In genomic region chr4:141413366-141413765, GRCh38 we compare ENCODE assay signal across 33 cellular contexts.
"Had no signal": no experiment of that assay in that cellular context is flagged by ENCODE, and none has a peak within 500 bp of the region (broad histone marks: within the 10 kb centered on the region; RNA-seq: fewer than 3 reads in every experiment).

No MANE protein-coding gene starts in this region.

- H3K9me3 ChIP-seq: adrenal gland, body of pancreas, breast epithelium had no signal

- H3K4me3 ChIP-seq: adrenal gland, body of pancreas, breast epithelium had no signal

- H3K27me3 Mint-ChIP-seq: activated B cell treated with CpG ODN at 0.5 μM for 24 hours; activated CD4-positive, alpha-beta memory T cell treated with anti-CD3 and anti-CD28 coated beads, Interleukin-2, amount 10 ng/mL, durations not matched to agents 7 days and 5 days; activated CD4-positive, alpha-beta T cell treated with anti-CD3 and anti-CD28 coated beads for 36 hours; activated CD8-positive, alpha-beta memory T cell treated with anti-CD3 and anti-CD28 coated beads, Interleukin-2, amount 10 ng/mL, durations not matched to agents 7 days and 5 days; activated naive CD4-positive, alpha-beta T cell treated with anti-CD3 and anti-CD28 coated beads, Interleukin-2, amount 10 ng/mL, durations not matched to agents 7 days and 5 days; activated naive CD8-positive, alpha-beta T cell treated with anti-CD3 and anti-CD28 coated beads for 36 hours; activated T-cell treated with anti-CD3 and anti-CD28 coated beads, Interleukin-2, amount 50 U/mL, for 24 hours had no signal

- H3K27me3 ChIP-seq: adrenal gland, body of pancreas, brain microvascular endothelial cell, breast epithelium had no signal

- H3K27ac Mint-ChIP-seq: activated B cell treated with CpG ODN at 0.5 μM for 24 hours; activated CD4-positive, alpha-beta memory T cell treated with anti-CD3 and anti-CD28 coated beads, Interleukin-2, amount 10 ng/mL, durations not matched to agents 7 days and 5 days; activated CD4-positive, alpha-beta T cell treated with anti-CD3 and anti-CD28 coated beads for 36 hours; activated CD4-positive, alpha-beta T cell treated with anti-CD3 and anti-CD28 coated beads, Interleukin-2, amount 10 ng/mL, durations not matched to agents 7 days and 5 days; activated CD8-positive, alpha-beta memory T cell treated with anti-CD3 and anti-CD28 coated beads, Interleukin-2, amount 10 ng/mL, durations not matched to agents 7 days and 5 days; activated CD8-positive, alpha-beta T cell treated with anti-CD3 and anti-CD28 coated beads, Interleukin-2, amount 10 ng/mL, durations not matched to agents 7 days and 5 days; activated naive CD4-positive, alpha-beta T cell treated with anti-CD3 and anti-CD28 coated beads, Interleukin-2, amount 10 ng/mL, durations not matched to agents 7 days and 5 days; activated naive CD4-positive, alpha-beta T cell treated with anti-CD3 and anti-CD28 coated beads, Interleukin-2, amount 50 U/mL, for 72 hours; activated naive CD8-positive, alpha-beta T cell treated with anti-CD3 and anti-CD28 coated beads for 36 hours; activated T-cell treated with anti-CD3 and anti-CD28 coated beads, Interleukin-2, amount 50 U/mL, for 24 hours; activated T-helper 2 cell treated with anti-CD3 and anti-CD28 coated beads, Interferon-gamma antibody, Interleukin-2, Interleukin-4, amounts not matched to agents 10 μg/mL and 5 μg/mL and 100 μg/mL, durations not matched to agents 14 hours and 24 hours and 36 hours; T-helper 1 cell treated with Interleukin-12 subunit alpha and Interleukin-12 subunit beta and Interleukin-4 antibody, amounts not matched to agents 30 μg/mL and 1 μg/mL, for 36 hours; T-helper 2 cell treated with Interferon-gamma antibody and Interleukin-4, amounts not matched to agents 5 μg/mL and 100 μg/mL, for 36 hours had no signal

- H3K4me1 ChIP-seq: adrenal gland, body of pancreas, breast epithelium had no signal

- H3K27ac ChIP-seq: adrenal gland, body of pancreas, brain microvascular endothelial cell, breast epithelium, VCaP had no signal

- ATAC-seq: activated CD4-positive, alpha-beta T cell treated with anti-CD3 and anti-CD28 coated beads for 36 hours; activated CD8-positive, alpha-beta memory T cell treated with anti-CD3 and anti-CD28 coated beads, Interleukin-2, amount 10 ng/mL, durations not matched to agents 7 days and 5 days; activated CD8-positive, alpha-beta T cell treated with anti-CD3 and anti-CD28 coated beads, Interleukin-2, amount 10 ng/mL, durations not matched to agents 7 days and 5 days; activated naive CD4-positive, alpha-beta T cell treated with anti-CD3 and anti-CD28 coated beads, Interleukin-2, amount 50 U/mL, for 72 hours; body of pancreas had no signal

- H3K9me3 Mint-ChIP-seq: activated B cell treated with CpG ODN at 0.5 μM for 24 hours; activated CD4-positive, alpha-beta memory T cell treated with anti-CD3 and anti-CD28 coated beads, Interleukin-2, amount 10 ng/mL, durations not matched to agents 7 days and 5 days; activated CD4-positive, alpha-beta T cell treated with anti-CD3 and anti-CD28 coated beads, Interleukin-2, amount 10 ng/mL, durations not matched to agents 7 days and 5 days; activated naive CD4-positive, alpha-beta T cell treated with anti-CD3 and anti-CD28 coated beads, Interleukin-2, amount 10 ng/mL, durations not matched to agents 7 days and 5 days; activated naive CD8-positive, alpha-beta T cell treated with anti-CD3 and anti-CD28 coated beads for 36 hours; activated T-cell treated with anti-CD3 and anti-CD28 coated beads, Interleukin-2, amount 50 U/mL, for 24 hours; activated T-helper 2 cell treated with anti-CD3 and anti-CD28 coated beads, Interferon-gamma antibody, Interleukin-2, Interleukin-4, amounts not matched to agents 10 μg/mL and 5 μg/mL and 100 μg/mL, durations not matched to agents 14 hours and 24 hours and 36 hours; T-helper 1 cell treated with Interleukin-12 subunit alpha and Interleukin-12 subunit beta and Interleukin-4 antibody, amounts not matched to agents 30 μg/mL and 1 μg/mL, for 36 hours; T-helper 2 cell treated with Interferon-gamma antibody and Interleukin-4, amounts not matched to agents 5 μg/mL and 100 μg/mL, for 36 hours had no signal

- H3K36me3 ChIP-seq: adrenal gland, brain microvascular endothelial cell, breast epithelium had no signal

- H3K4me1 Mint-ChIP-seq: activated B cell treated with CpG ODN at 0.5 μM for 24 hours; activated CD4-positive, alpha-beta memory T cell treated with anti-CD3 and anti-CD28 coated beads, Interleukin-2, amount 10 ng/mL, durations not matched to agents 7 days and 5 days; activated CD4-positive, alpha-beta T cell treated with anti-CD3 and anti-CD28 coated beads for 36 hours; activated CD4-positive, alpha-beta T cell treated with anti-CD3 and anti-CD28 coated beads, Interleukin-2, amount 10 ng/mL, durations not matched to agents 7 days and 5 days; activated CD8-positive, alpha-beta memory T cell treated with anti-CD3 and anti-CD28 coated beads, Interleukin-2, amount 10 ng/mL, durations not matched to agents 7 days and 5 days; activated naive CD4-positive, alpha-beta T cell treated with anti-CD3 and anti-CD28 coated beads, Interleukin-2, amount 10 ng/mL, durations not matched to agents 7 days and 5 days; activated naive CD8-positive, alpha-beta T cell treated with anti-CD3 and anti-CD28 coated beads for 36 hours had no signal

- H3K4me3 Mint-ChIP-seq: activated B cell treated with CpG ODN at 0.5 μM for 24 hours; activated CD4-positive, alpha-beta memory T cell treated with anti-CD3 and anti-CD28 coated beads, Interleukin-2, amount 10 ng/mL, durations not matched to agents 7 days and 5 days; activated CD4-positive, alpha-beta T cell treated with anti-CD3 and anti-CD28 coated beads for 36 hours; activated CD4-positive, alpha-beta T cell treated with anti-CD3 and anti-CD28 coated beads, Interleukin-2, amount 10 ng/mL, durations not matched to agents 7 days and 5 days; activated CD8-positive, alpha-beta memory T cell treated with anti-CD3 and anti-CD28 coated beads, Interleukin-2, amount 10 ng/mL, durations not matched to agents 7 days and 5 days; activated CD8-positive, alpha-beta T cell treated with anti-CD3 and anti-CD28 coated beads, Interleukin-2, amount 10 ng/mL, durations not matched to agents 7 days and 5 days; activated naive CD4-positive, alpha-beta T cell treated with anti-CD3 and anti-CD28 coated beads, Interleukin-2, amount 10 ng/mL, durations not matched to agents 7 days and 5 days; activated naive CD8-positive, alpha-beta T cell treated with anti-CD3 and anti-CD28 coated beads for 36 hours; activated T-cell treated with anti-CD3 and anti-CD28 coated beads, Interleukin-2, amount 50 U/mL, for 24 hours; T-helper 1 cell treated with Interleukin-12 subunit alpha and Interleukin-12 subunit beta and Interleukin-4 antibody, amounts not matched to agents 30 μg/mL and 1 μg/mL, for 36 hours; T-helper 2 cell treated with Interferon-gamma antibody and Interleukin-4, amounts not matched to agents 5 μg/mL and 100 μg/mL, for 36 hours had no signal

- DNase-seq: activated B cell treated with CpG ODN at 0.5 μM for 24 hours; activated CD4-positive, alpha-beta memory T cell treated with anti-CD3 and anti-CD28 coated beads, Interleukin-2, amount 10 ng/mL, durations not matched to agents 7 days and 5 days; activated CD4-positive, alpha-beta T cell treated with anti-CD3 and anti-CD28 coated beads for 36 hours; activated CD4-positive, alpha-beta T cell treated with anti-CD3 and anti-CD28 coated beads for 48 hours; activated CD4-positive, alpha-beta T cell treated with anti-CD3 and anti-CD28 coated beads, Interleukin-2, amount 10 ng/mL, durations not matched to agents 7 days and 5 days; activated CD4-positive, alpha-beta T cell treated with anti-CD3 and anti-CD28 coated beads, Interleukin-2, amount 50 U/mL, for 48 hours; activated CD4-positive, CD25-positive, alpha-beta regulatory T cell treated with anti-CD3 and anti-CD28 coated beads, Interleukin-2, amount 50 U/mL, for 72 hours; activated CD8-positive, alpha-beta memory T cell treated with anti-CD3 and anti-CD28 coated beads for 24 hours; activated CD8-positive, alpha-beta memory T cell treated with anti-CD3 and anti-CD28 coated beads, Interleukin-2, amount 10 ng/mL, durations not matched to agents 7 days and 5 days; activated CD8-positive, alpha-beta memory T cell treated with anti-CD3 and anti-CD28 coated beads, Interleukin-2, amount 50 U/mL, for 48 hours; activated CD8-positive, alpha-beta T cell treated with anti-CD3 and anti-CD28 coated beads, Interleukin-2, amount 10 ng/mL, durations not matched to agents 7 days and 5 days; activated effector memory CD4-positive, alpha-beta T cell treated with Interleukin-2 at 50 U/mL for 16 hours; activated gamma-delta T cell; activated naive CD4-positive, alpha-beta T cell treated with anti-CD3 and anti-CD28 coated beads, Interleukin-2, amount 10 ng/mL, durations not matched to agents 7 days and 5 days; activated naive CD4-positive, alpha-beta T cell treated with Interleukin-2 at 50 U/mL for 16 hours; activated naive CD8-positive, alpha-beta T cell treated with anti-CD3 and anti-CD28 coated beads for 36 hours; activated T-cell treated with anti-CD3 and anti-CD28 coated beads, Interleukin-2, amount 50 U/mL, for 24 hours; activated T-cell treated with anti-CD3 and anti-CD28 coated beads, Interleukin-2, amount 50 U/mL, for 48 hours; adrenal gland; amniotic stem cell; aorta; body of pancreas; brain microvascular endothelial cell; central memory CD4-positive, alpha-beta T cell; T-helper 1 cell; T-helper 2 cell; T-helper 9 cell had no signal

- H3K36me3 Mint-ChIP-seq: activated CD8-positive, alpha-beta memory T cell treated with anti-CD3 and anti-CD28 coated beads, Interleukin-2, amount 10 ng/mL, durations not matched to agents 7 days and 5 days; activated naive CD4-positive, alpha-beta T cell treated with anti-CD3 and anti-CD28 coated beads, Interleukin-2, amount 10 ng/mL, durations not matched to agents 7 days and 5 days; activated naive CD4-positive, alpha-beta T cell treated with anti-CD3 and anti-CD28 coated beads, Interleukin-2, amount 50 U/mL, for 72 hours; activated naive CD8-positive, alpha-beta T cell treated with anti-CD3 and anti-CD28 coated beads for 36 hours had no signal
